Comparison of ENCODE assay signal across 17 cellular contexts in genomic region chr4:158666892-158667291, GRCh38. TPM values are rescaled to one million over a fixed set of nuclear protein-coding genes. Genes with fewer than 3 reads are reported as not detected.
A peak's percentile ranks its signal among the peaks of the same experiment; 100 is the strongest.
DNase-seq lines count a peak whose midpoint lies in the region; ATAC-seq, FAIRE-seq and TF ChIP-seq lines count a peak whose summit lies in the region.
"Had no signal": no experiment of that assay in that cellular context is flagged by ENCODE, and none has a peak within 500 bp of the region (broad histone marks: within the 10 kb centered on the region; RNA-seq: fewer than 3 reads in every experiment).

No MANE protein-coding gene starts in this region.

- no peak overlapping the region for H3K14ac ChIP-seq in IMR-90 (replicated peaks; ENCODE audit: low read depth, low read length)

- H2AK5ac ChIP-seq in IMR-90 (ENCODE audit: low read depth, low read length): no peak overlapping the region

- H3K9ac ChIP-seq in IMR-90 (ENCODE audit: low read depth, low read length): no peak overlapping the region
- H3K9ac ChIP-seq in Loucy (ENCODE audit: low read depth, low read length, poor library complexity, severe bottlenecking): no peak overlapping the region
- H3K9ac ChIP-seq: BLaER1 had no signal

- ATAC-seq in A549: no peak
- ATAC-seq in IMR-90 (ENCODE audit: low read depth): no peak
- no peak for ATAC-seq in GM21447 (IDR thresholded peaks at IDR 0.05; ENCODE audit: unreplicated experiment)

- no peak overlapping the region for H2BK5ac ChIP-seq in IMR-90 (ENCODE audit: low read depth, low read length, poor library complexity, severe bottlenecking)

- BruUV-seq in IMR-90 (replicated peaks; lab: Mats Ljungman, UMichigan): no TSS peak

- no peak overlapping the region for H3K56ac ChIP-seq in IMR-90 (ENCODE audit: extremely low read depth, insufficient read depth, low read length)

- TF ChIP-seq CTCF in 22Rv1 (IDR thresholded peaks at IDR 0.05): no peak
- no peak for TF ChIP-seq CTCF in A549 (IDR thresholded peaks at IDR 0.05)
- TF ChIP-seq CTCF in IMR-90 (conservative IDR thresholded peaks at IDR 0.05; ENCODE audit: low read depth, low read length): no peak
- TF ChIP-seq CTCF in Loucy (conservative IDR thresholded peaks at IDR 0.05; ENCODE audit: low read length): no peak

- peaks cover 8% of the 10 kb centered on the region; the same call in 2 of the 3 replicates for H3K4me1 ChIP-seq in A549
- no peaks in the 10 kb centered on the region for H3K4me1 ChIP-seq in IMR-90 (ENCODE audit: control insufficient read depth, insufficient read depth, low read length)
- H3K4me1 ChIP-seq in Loucy (ENCODE audit: insufficient read depth, low read length, poor library complexity, severe bottlenecking): peaks cover 30% of the 10 kb centered on the region
- H3K4me1 ChIP-seq: BE2C had no signal

- H2AK9ac ChIP-seq in IMR-90 (replicated peaks; ENCODE audit: low read depth, low read length, poor library complexity): no peak overlapping the region

- peaks cover 54% of the 10 kb centered on the region for H3K79me2 ChIP-seq in Loucy (ENCODE audit: insufficient read depth, low read length)

- TF ChIP-seq EP300 in A549 (IDR thresholded peaks at IDR 0.05): no peak

- H3K27ac ChIP-seq in 22Rv1 (peak overlapping the region; percentile 22; the same call in 1 of the 2 replicates), A549 (no peak overlapping the region), IMR-90 (ENCODE audit: insufficient read depth, low read length) (no peak overlapping the region)
- H3K27ac ChIP-seq: BLaER1 had no signal

- H3K4me3 ChIP-seq in A549: no peak overlapping the region
- no peak overlapping the region for H3K4me3 ChIP-seq in IMR-90 (ENCODE audit: insufficient read depth, low read depth, low read length)
- H3K4me3 ChIP-seq in Loucy (ENCODE audit: low read length, poor library complexity, severe bottlenecking): peak overlapping the region; percentile 88
- H3K4me3 ChIP-seq: BLaER1 had no signal

- CTCF ChIA-PET in A549 (lab: Yijun Ruan, JAX): interaction anchor here (1.2 to 2.3 kb wide), 2 partner anchors 9 to 536 kb away, joined by 3 to 7 read pairs; no protein-coding TSS in a partner anchor
- CTCF ChIA-PET in IMR-90 (lab: Yijun Ruan, JAX): interaction anchor here (0.6 to 2.0 kb wide), 3 partner anchors 11 to 628 kb away, joined by 4 to 6 read pairs (median 5); no protein-coding TSS in a partner anchor

- H3K18ac ChIP-seq in IMR-90 (ENCODE audit: low read depth, low read length): no peak overlapping the region

- H4K20me1 ChIP-seq in IMR-90 (ENCODE audit: insufficient read depth, low read length) (no peaks in the 10 kb centered on the region), Loucy (ENCODE audit: insufficient read depth, low read length, poor library complexity, severe bottlenecking) (peaks cover 41% of the 10 kb centered on the region)

- no peak for DNase-seq in A549 (ENCODE audit: low read depth in 1 of 2, low spot score in 1 of 2)
- DNase-seq in IMR-90: no peak
- no peak for DNase-seq in dermis blood vessel endothelial cell
- DNase-seq in H4 (ENCODE audit: low spot score): no peak
- no peak for DNase-seq in COLO668 (lab: John Stamatoyannopoulos, UW; ENCODE audit: unreplicated experiment)
- DNase-seq: C1 segment of cervical spinal cord, DMS79 treated with DMSO at 0.1 percent for 48 hours had no signal

- no peak overlapping the region for H4K8ac ChIP-seq in IMR-90 (ENCODE audit: low read depth in 2 of 2, low read length in 2 of 2)

- no peak overlapping the region for H2BK20ac ChIP-seq in IMR-90 (ENCODE audit: low read depth, low read length)

- H2AFZ ChIP-seq in IMR-90 (replicated peaks; ENCODE audit: low read length, poor library complexity) (no peak overlapping the region), Loucy (ENCODE audit: low read length) (no peak overlapping the region)

- H4K91ac ChIP-seq in IMR-90 (ENCODE audit: insufficient read depth, low read depth, low read length): no peak overlapping the region

- H2BK120ac ChIP-seq in IMR-90 (ENCODE audit: low read depth, low read length): no peak overlapping the region

- H3K27me3 ChIP-seq in IMR-90 (ENCODE audit: control insufficient read depth, insufficient read depth, low read length) (no peaks in the 10 kb centered on the region), Loucy (ENCODE audit: insufficient read depth, low read length, poor library complexity, severe bottlenecking) (no peaks in the 10 kb centered on the region)
- H3K27me3 ChIP-seq: BE2C, BLaER1 had no signal

- WGBS in A549 (ENCODE audit: missing lambda C conversion rate): 88% methylated on average over 2 of the region's 2 CpGs
- 90% methylated on average over 2 of the region's 2 CpGs; no CpG with 5 or more reads in 1 of the 2 experiments for WGBS in IMR-90 (ENCODE audit: extremely low coverage in 2 of 2, insufficient read length in 1 of 2), 2 experiments

- peaks cover 0 to 16% of the 10 kb centered on the region in 2 experiments; a peak in 2 of 4 replicates for H3K79me1 ChIP-seq in IMR-90 (ENCODE audit: low read depth in 1 of 2, low read length in 2 of 2)

- H3K23ac ChIP-seq in IMR-90 (ENCODE audit: low read depth, low read length): no peak overlapping the region

- no peaks in the 10 kb centered on the region for H3K9me1 ChIP-seq in IMR-90 (ENCODE audit: insufficient read depth, low read length)

- intact Hi-C loops in IMR-90 (cut with micrococcal nuclease): no loop called here

- in situ Hi-C loops in IMR-90 (cut with MboI; ENCODE audit: low sequenced_read_pairs): no loop called here

- no peak for FAIRE-seq in A549 (lab: Jason Lieb, UNC)
- FAIRE-seq: D721Med, G401.6, GM12891, GM19239 had no signal

- TF ChIP-seq RAD21 in A549 (conservative IDR thresholded peaks at IDR 0.05 in 1 of 2, IDR thresholded peaks at IDR 0.05 in 1 of 2) (no peak), IMR-90 (IDR thresholded peaks at IDR 0.05; ENCODE audit: low read length) (no peak)

- no peak overlapping the region for H3K4me2 ChIP-seq in A549
- no peak overlapping the region for H3K4me2 ChIP-seq in IMR-90 (ENCODE audit: low read depth, low read length)
- H3K4me2 ChIP-seq in Loucy (ENCODE audit: low read depth, low read length, poor library complexity, severe bottlenecking): peak overlapping the region; percentile 93
- H3K4me2 ChIP-seq: BLaER1 had no signal

- H3K36me3 ChIP-seq in IMR-90 (ENCODE audit: control insufficient read depth, insufficient read depth, low read length) (no peaks in the 10 kb centered on the region), Loucy (ENCODE audit: insufficient read depth, low read length) (0 out of 2 replicates have a peak, but pooled peaks cover 5% of the 10 kb centered on the region)

- H3K9me3 ChIP-seq in A549 (no peaks in the 10 kb centered on the region), IMR-90 (ENCODE audit: control insufficient read depth, insufficient read depth, low read length) (no peaks in the 10 kb centered on the region), Loucy (ENCODE audit: insufficient read depth, low read depth, low read length) (no peaks in the 10 kb centered on the region)
- H3K9me3 ChIP-seq: BE2C, Caco-2 had no signal

- POLR2A ChIA-PET in A549 (lab: Yijun Ruan, JAX) (no interaction called here), IMR-90 (lab: Charles Lee; ENCODE audit: unreplicated experiment) (no interaction called here)

- H3K9me2 ChIP-seq in Loucy (replicated peaks; ENCODE audit: low read depth, low read length): no peaks in the 10 kb centered on the region

- no peak for TF ChIP-seq POLR2A in A549 (IDR thresholded peaks at IDR 0.05; ENCODE audit: low read length)
- TF ChIP-seq POLR2A in IMR-90 (IDR thresholded peaks at IDR 0.05; ENCODE audit: low read depth, low read length): no peak

- dilution Hi-C loops in IMR-90 (cut with HindIII; ENCODE audit: low sequenced_read_pairs, unreplicated experiment): no loop called here

- no peaks in the 10 kb centered on the region; the same call in 1 of the 2 replicates for H3F3A ChIP-seq in Loucy (ENCODE audit: low read depth)

- no peak overlapping the region for H2BK15ac ChIP-seq in IMR-90 (ENCODE audit: low read depth, low read length)

- no peak overlapping the region for H4K5ac ChIP-seq in IMR-90 (ENCODE audit: low read depth, low read length)

- no peak overlapping the region for H3K4ac ChIP-seq in IMR-90 (ENCODE audit: low read depth, low read length)

RNA-seq across cellular contexts. Expression of gene C4orf46, which starts 4.8 kb away (rescaled TPM):
- 23.7 and 29.0 TPM in 2 replicates for polyA plus RNA-seq in A549 (2011; rRNA removed)
- polyA plus RNA-seq in A549 (2012; cell fraction: cytosol; rRNA removed): 6.7 and 8.8 TPM in 2 replicates
- polyA plus RNA-seq in A549 (2012; cell fraction: nucleus; rRNA removed): 2.2 and 3.3 TPM in 2 replicates
- polyA plus RNA-seq in A549 (2017; fragmentation: RNase III; extraction: RNeasy Plus Mini Kit Qiagen cat#74134 plus additional on column Dnase treatment): 10.7 to 11.2 TPM (median 10.9 TPM) in 3 replicates
- 4.2 and 4.3 TPM in 2 replicates for polyA minus RNA-seq in A549 (2011; rRNA and poly(A)+ RNA removed)
- 10.0 and 14.2 TPM in 2 replicates for total RNA-seq in IMR-90 (2012; rRNA removed)
- polyA plus RNA-seq in IMR-90 (2012; rRNA removed): 6.7 and 8.1 TPM in 2 replicates
- polyA plus RNA-seq in IMR-90 (2012; cell fraction: cytosol; rRNA removed): 1.9 and 2.9 TPM in 2 replicates
- polyA plus RNA-seq in IMR-90 (2012; cell fraction: nucleus; rRNA removed; ENCODE audit: low replicate concordance): 0.75 and 4.9 TPM in 2 replicates
- total RNA-seq in dermis blood vessel endothelial cell: 7.7 and 13.6 TPM in 2 replicates
- total RNA-seq in H4 (2014; rRNA removed; shearing (Covaris generic)): 19.0 and 29.8 TPM in 2 replicates

RNA-seq across cellular contexts. Expression of gene ETFDH, which starts 5.2 kb away (rescaled TPM):
- polyA plus RNA-seq in A549 (2011; rRNA removed) (13.4 and 15.7 TPM in 2 replicates), A549 (2017; fragmentation: RNase III; extraction: RNeasy Plus Mini Kit Qiagen cat#74134 plus additional on column Dnase treatment) (6.7 to 9.4 TPM (median 7.9 TPM) in 3 replicates), IMR-90 (2012; rRNA removed) (15.4 and 19.1 TPM in 2 replicates)
- 5.8 and 6.0 TPM in 2 replicates for polyA plus RNA-seq in A549 (2012; cell fraction: cytosol; rRNA removed)
- 5.6 and 8.1 TPM in 2 replicates for polyA plus RNA-seq in A549 (2012; cell fraction: nucleus; rRNA removed)
- polyA minus RNA-seq in A549 (2011; rRNA and poly(A)+ RNA removed): 2.6 and 5.1 TPM in 2 replicates
- total RNA-seq in IMR-90 (2012; rRNA removed) (14.0 and 18.3 TPM in 2 replicates), dermis blood vessel endothelial cell (19.2 and 21.3 TPM in 2 replicates)
- 3.2 and 9.8 TPM in 2 replicates for polyA plus RNA-seq in IMR-90 (2012; cell fraction: cytosol; rRNA removed)
- polyA plus RNA-seq in IMR-90 (2012; cell fraction: nucleus; rRNA removed; ENCODE audit: low replicate concordance): 3.8 and 35.9 TPM in 2 replicates
- 18.5 and 18.7 TPM in 2 replicates for total RNA-seq in H4 (2014; rRNA removed; shearing (Covaris generic))

RNA-seq across cellular contexts. Expression of gene PPID, which starts 56.3 kb away (rescaled TPM):
- polyA plus RNA-seq in A549 (2011; rRNA removed) (30.7 and 31.6 TPM in 2 replicates), A549 (2017; fragmentation: RNase III; extraction: RNeasy Plus Mini Kit Qiagen cat#74134 plus additional on column Dnase treatment) (43.3 to 52.1 TPM (median 44.1 TPM) in 3 replicates), IMR-90 (2012; rRNA removed) (17.1 and 21.1 TPM in 2 replicates)
- 23.7 and 26.6 TPM in 2 replicates for polyA plus RNA-seq in A549 (2012; cell fraction: cytosol; rRNA removed)
- 9.0 and 14.4 TPM in 2 replicates for polyA plus RNA-seq in A549 (2012; cell fraction: nucleus; rRNA removed)
- polyA minus RNA-seq in A549 (2011; rRNA and poly(A)+ RNA removed): 7.1 and 7.4 TPM in 2 replicates
- total RNA-seq in IMR-90 (2012; rRNA removed) (11.8 and 22.8 TPM in 2 replicates), dermis blood vessel endothelial cell (26.4 and 35.1 TPM in 2 replicates)
- polyA plus RNA-seq in IMR-90 (2012; cell fraction: cytosol; rRNA removed): 4.3 and 5.0 TPM in 2 replicates
- 2.7 and 8.2 TPM in 2 replicates for polyA plus RNA-seq in IMR-90 (2012; cell fraction: nucleus; rRNA removed; ENCODE audit: low replicate concordance)
- total RNA-seq in H4 (2014; rRNA removed; shearing (Covaris generic)): 39.7 and 41.6 TPM in 2 replicates
